8 cellular contexts compared by ENCODE assay signal in genomic region chr16:28863929-28864886, GRCh38. TPM values are rescaled to one million over a fixed set of nuclear protein-coding genes. Genes with fewer than 3 reads are reported as not detected.
A peak's percentile ranks its signal among the peaks of the same experiment; 100 is the strongest.
DNase-seq lines count a peak whose midpoint lies in the region; ATAC-seq and TF ChIP-seq lines count a peak whose summit lies in the region.

No MANE protein-coding gene starts in this region.

- H3K4me1 ChIP-seq in BE2C: no peaks in the 10 kb centered on the region
- peaks cover 13 to 16% of the 10 kb centered on the region in 2 donors for H3K4me1 ChIP-seq in gastrocnemius medialis

- ATAC-seq in activated naive CD4-positive, alpha-beta T cell treated with anti-CD3 and anti-CD28 coated beads, Interleukin-2, amount 50 U/mL, for 72 hours: peak in 1 of 2 donors; percentile 33
- ATAC-seq in left ventricle myocardium superior: peak; percentile 6
- ATAC-seq in gastrocnemius medialis: peak; percentile 9 to 20
- no peak for ATAC-seq in HG03565 (IDR thresholded peaks at IDR 0.05; ENCODE audit: unreplicated experiment)
- no peak for ATAC-seq in GM19467 (IDR thresholded peaks at IDR 0.05; ENCODE audit: unreplicated experiment)

- CTCF ChIA-PET in HEK293T (lab: Yijun Ruan, JAX): interaction anchor here (1.8 kb wide), 1 partner anchor 81 kb away, joined by 6 read pairs; no protein-coding TSS in a partner anchor

- H3K27ac ChIP-seq in gastrocnemius medialis: peak overlapping the region; percentile 94 to 98 (median 96)

- H3K36me3 Mint-ChIP-seq in activated naive CD4-positive, alpha-beta T cell treated with anti-CD3 and anti-CD28 coated beads, Interleukin-2, amount 50 U/mL, for 72 hours: peaks cover 8 to 12% of the 10 kb centered on the region in 2 donors

- H3K4me3 ChIP-seq in BE2C (ENCODE audit: low read depth, low read length) (peak overlapping the region; percentile 96), gastrocnemius medialis (peak overlapping the region; percentile 69 to 98 (median 88))

- TF ChIP-seq POLR2A in gastrocnemius medialis (IDR thresholded peaks at IDR 0.05): no peak

- H3K36me3 ChIP-seq in BE2C (peaks cover 18% of the 10 kb centered on the region), gastrocnemius medialis (peaks cover 0 to 27% of the 10 kb centered on the region in 2 donors)

- POLR2A ChIA-PET in HEK293T (lab: Yijun Ruan, JAX): interaction anchor here (0.6 to 4.5 kb wide), 16 partner anchors 10 to 86 kb away, joined by 3 to 96 read pairs (median 5); partner anchors contain the start of genes ATXN2L, NFATC2IP and TUFM

- in situ Hi-C loops in gastrocnemius medialis (cut with MboI; ENCODE audit: low sequenced_read_pairs in 4 of 4): loop anchor here in 2 of 4 donors (10.0 kb wide), 1 partner anchor 81 kb away; no protein-coding TSS in a partner anchor

- H3K27me3 ChIP-seq in BE2C: no peaks in the 10 kb centered on the region
- no peaks in the 10 kb centered on the region for H3K27me3 ChIP-seq in gastrocnemius medialis

- no peak for DNase-seq in BE2C
- no peak for DNase-seq in HEK293T (ENCODE audit: extremely low spot score)
- DNase-seq in activated naive CD4-positive, alpha-beta T cell treated with anti-CD3 and anti-CD28 coated beads, Interleukin-2, amount 50 U/mL, for 72 hours (ENCODE audit: low spot score in 2 of 2): no peak
- peak; percentile 49 for DNase-seq in left ventricle myocardium superior
- DNase-seq in gastrocnemius medialis: peak in 1 of 2 donors; percentile 56
- DNase-seq in germinal center (ENCODE audit: low spot score): no peak

- TF ChIP-seq CTCF in BE2C (IDR thresholded peaks at IDR 0.05; ENCODE audit: low read depth, low read length) (no peak), gastrocnemius medialis (IDR thresholded peaks at IDR 0.05 in 4 of 5, conservative IDR thresholded peaks at IDR 0.05 in 1 of 5) (no peak)

- intact Hi-C loops in left ventricle myocardium superior (cut with micrococcal nuclease): no loop called here
- intact Hi-C loops in gastrocnemius medialis (cut with DNase I; ENCODE audit: low total_unique reads): loop anchor here (1.0 to 5.0 kb wide), 4 partner anchors 15 to 88 kb away; partner anchors contain the start of genes ATP2A1, ATXN2L, NFATC2IP and TUFM

- H3K9me3 ChIP-seq in BE2C (no peaks in the 10 kb centered on the region), gastrocnemius medialis (no peaks in the 10 kb centered on the region)

- no peaks in the 10 kb centered on the region for H3K9me3 Mint-ChIP-seq in activated naive CD4-positive, alpha-beta T cell treated with anti-CD3 and anti-CD28 coated beads, Interleukin-2, amount 50 U/mL, for 72 hours

- H3K27ac Mint-ChIP-seq in activated naive CD4-positive, alpha-beta T cell treated with anti-CD3 and anti-CD28 coated beads, Interleukin-2, amount 50 U/mL, for 72 hours: peak overlapping the region; percentile 94 to 96

TF ChIP-seq in HEK293T, 16 proteins besides CTCF, POLR2A, EP300 and RAD21:
- TF ChIP-seq FOXM1 (IDR thresholded peaks at IDR 0.05; ENCODE audit: borderline replicate concordance): no peak
- TF ChIP-seq SP1 (IDR thresholded peaks at IDR 0.05): no peak
- TF ChIP-seq HDGF (IDR thresholded peaks at IDR 0.05; ENCODE audit: borderline replicate concordance): no peak
- TF ChIP-seq FOXK2 (IDR thresholded peaks at IDR 0.05): no peak
- no peak for TF ChIP-seq LEF1 (IDR thresholded peaks at IDR 0.05; ENCODE audit: borderline replicate concordance)
- peak; percentile 79 for TF ChIP-seq L3MBTL2 (conservative IDR thresholded peaks at IDR 0.05)

RNA-seq across cellular contexts. Expression of gene SH2B1, which starts 0.6 kb away (rescaled TPM):
- polyA plus RNA-seq in BE2C (2012; ENCODE audit: insufficient read depth, insufficient read length, low read depth): 201 TPM
- total RNA-seq in activated naive CD4-positive, alpha-beta T cell treated with anti-CD3 and anti-CD28 coated beads, Interleukin-2, amount 50 U/mL, for 72 hours: 10 to 100 TPM; 41.1 to 55.5 TPM
- total RNA-seq in left ventricle myocardium superior: 46.1 TPM
- total RNA-seq in gastrocnemius medialis: 10 to 100 TPM; 13.9 to 28.5 (median 20.6) TPM

RNA-seq across cellular contexts. Expression of gene ATP2A1, which starts 14.1 kb away (rescaled TPM):
- 2.7 TPM for polyA plus RNA-seq in BE2C (2012; ENCODE audit: insufficient read depth, insufficient read length, low read depth)
- 1 to 10 TPM; 4.7 to 7.4 TPM for total RNA-seq in activated naive CD4-positive, alpha-beta T cell treated with anti-CD3 and anti-CD28 coated beads, Interleukin-2, amount 50 U/mL, for 72 hours
- total RNA-seq in left ventricle myocardium superior (0.45 TPM), gastrocnemius medialis (100 to 1,000 TPM; 380 to 909 (median 764) TPM)

RNA-seq across cellular contexts. Expression of gene TUFM, which starts 18.1 kb away (rescaled TPM):
- 830 TPM for polyA plus RNA-seq in BE2C (2012; ENCODE audit: insufficient read depth, insufficient read length, low read depth)
- 100 to 1,000 TPM; 235 to 315 TPM for total RNA-seq in activated naive CD4-positive, alpha-beta T cell treated with anti-CD3 and anti-CD28 coated beads, Interleukin-2, amount 50 U/mL, for 72 hours
- 254 TPM for total RNA-seq in left ventricle myocardium superior
- total RNA-seq in gastrocnemius medialis: 100 to 1,000 TPM; 140 to 196 (median 167) TPM

RNA-seq across cellular contexts. Expression of gene ATXN2L, which starts 41.4 kb away (rescaled TPM):
- polyA plus RNA-seq in BE2C (2012; ENCODE audit: insufficient read depth, insufficient read length, low read depth): 384 TPM
- 100 to 1,000 TPM; 317 to 377 TPM for total RNA-seq in activated naive CD4-positive, alpha-beta T cell treated with anti-CD3 and anti-CD28 coated beads, Interleukin-2, amount 50 U/mL, for 72 hours
- total RNA-seq in left ventricle myocardium superior (55.3 TPM), gastrocnemius medialis (10 to 100 TPM; 24.0 to 68.6 (median 47.7) TPM)

Comparison
In these comparisons a context has a peak if more than half of its experiments do, and no peak if none do; other contexts are left out.
1. ATAC-seq: peak in left ventricle myocardium superior (single experiment) and gastrocnemius medialis (2 of 2); none in HG03565 (single experiment) and GM19467 (single experiment).
2. RNA of gene ATP2A1, which starts 14.1 kb away (total RNA-seq): 380 to 909 TPM in gastrocnemius medialis; 4.7 to 7.4 TPM in activated naive CD4-positive, alpha-beta T cell treated with anti-CD3 and anti-CD28 coated beads, Interleukin-2, amount 50 U/mL, for 72 hours and 0.45 TPM in left ventricle myocardium superior (single experiment); every median in the first group is over 10 times any median in the second.